In genomic region chr7:45892407-45893035, GRCh38 we compare ENCODE assay signal across 1 cellular context.
TF ChIP-seq lines count a peak whose summit lies in the region.

No MANE protein-coding gene starts in this region.

TF ChIP-seq in HepG2, 621 proteins besides CTCF, POLR2A, EP300 and RAD21 (continued from another document and continues in another):
- peak; percentile 31; the same call in 1 of the 2 replicates for TF ChIP-seq ZNF230 (CRISPR knock-in tag; IDR thresholded peaks at IDR 0.05)
- no peak; the same call in 1 of the 2 replicates for TF ChIP-seq ZSCAN30 (CRISPR knock-in tag; IDR thresholded peaks at IDR 0.05)
- TF ChIP-seq ZEB1 (IDR thresholded peaks at IDR 0.05; ENCODE audit: insufficient replicate concordance, low read depth) = no peak
- no peak for TF ChIP-seq PCBP2 (optimal IDR thresholded peaks at IDR 0.05; ENCODE audit: low read depth, low read length, poor library complexity, severe bottlenecking)
- TF ChIP-seq ZNF598 (CRISPR knock-in tag; IDR thresholded peaks at IDR 0.05; ENCODE audit: borderline replicate concordance) = no peak
- no peak for TF ChIP-seq PREB (CRISPR knock-in tag; IDR thresholded peaks at IDR 0.05)
- no peak for TF ChIP-seq NFATC3 (CRISPR knock-in tag; IDR thresholded peaks at IDR 0.05)
- no peak for TF ChIP-seq PHF5A (CRISPR knock-in tag; IDR thresholded peaks at IDR 0.05; ENCODE audit: low read depth, unreplicated experiment)
- TF ChIP-seq ZNF264 (CRISPR knock-in tag; IDR thresholded peaks at IDR 0.05) = peak; percentile 74; the same call in 1 of the 2 replicates
- peak; percentile 92 for TF ChIP-seq ETS1 (CRISPR knock-in tag; IDR thresholded peaks at IDR 0.05)
- TF ChIP-seq ADNP (CRISPR knock-in tag; IDR thresholded peaks at IDR 0.05) = no peak
- TF ChIP-seq U2AF1 (optimal IDR thresholded peaks at IDR 0.05; ENCODE audit: low read depth, low read length) = no peak
- TF ChIP-seq PRMT3 (CRISPR knock-in tag; IDR thresholded peaks at IDR 0.05; ENCODE audit: borderline replicate concordance, low read depth) = peak; percentile 86
- peak; percentile 39; the same call in 1 of the 2 replicates for TF ChIP-seq STAT6 (CRISPR knock-in tag; IDR thresholded peaks at IDR 0.05; ENCODE audit: borderline replicate concordance)
- TF ChIP-seq ZNF766 (CRISPR knock-in tag; IDR thresholded peaks at IDR 0.05; ENCODE audit: borderline replicate concordance) = peak; percentile 92; the same call in 1 of the 2 replicates
- TF ChIP-seq ZNF512 (CRISPR knock-in tag; IDR thresholded peaks at IDR 0.05) = no peak
- no peak for TF ChIP-seq HES4 (CRISPR knock-in tag; IDR thresholded peaks at IDR 0.05; ENCODE audit: borderline replicate concordance)
- TF ChIP-seq HNRNPLL (IDR thresholded peaks at IDR 0.05; ENCODE audit: low read depth, low read length, poor library complexity, severe bottlenecking) = no peak
- no peak for TF ChIP-seq MZF1 (CRISPR knock-in tag; IDR thresholded peaks at IDR 0.05; ENCODE audit: borderline replicate concordance)
- 0 out of 2 replicates have a peak, but pooled peaks have one; percentile 25 for TF ChIP-seq ZNF775 (CRISPR knock-in tag; IDR thresholded peaks at IDR 0.05; ENCODE audit: borderline replicate concordance)
- TF ChIP-seq ZNF543 (CRISPR knock-in tag; IDR thresholded peaks at IDR 0.05) = no peak; the same call in 1 of the 2 replicates
- TF ChIP-seq AKAP8 (CRISPR knock-in tag; IDR thresholded peaks at IDR 0.05) = peak; percentile 86; the same call in 1 of the 2 replicates
- TF ChIP-seq GABPA (IDR thresholded peaks at IDR 0.05; ENCODE audit: low read depth, low read length) = no peak
- no peak for TF ChIP-seq GABPA (CRISPR knock-in tag; IDR thresholded peaks at IDR 0.05; ENCODE audit: low read depth)
- TF ChIP-seq MED13 (CRISPR knock-in tag; IDR thresholded peaks at IDR 0.05) = no peak
- TF ChIP-seq ZNF580 (CRISPR knock-in tag; IDR thresholded peaks at IDR 0.05; ENCODE audit: borderline replicate concordance, low read depth) = peak; percentile 48; the same call in 1 of the 2 replicates
- no peak for TF ChIP-seq SRSF1 (optimal IDR thresholded peaks at IDR 0.05; ENCODE audit: low read depth, low read length)
- 0 out of 2 replicates have a peak, but pooled peaks have one; percentile 70 for TF ChIP-seq TRAFD1 (CRISPR knock-in tag; IDR thresholded peaks at IDR 0.05; ENCODE audit: borderline replicate concordance)
- TF ChIP-seq ZNF160 (CRISPR knock-in tag; IDR thresholded peaks at IDR 0.05) = peak; percentile 77; the same call in 1 of the 2 replicates
- peak; percentile 87 for TF ChIP-seq RBFOX2 (IDR thresholded peaks at IDR 0.05; ENCODE audit: low read depth, low read length)
- no peak for TF ChIP-seq ZNF713 (CRISPR knock-in tag; IDR thresholded peaks at IDR 0.05)
- 0 out of 2 replicates have a peak, but pooled peaks have one; percentile 21 for TF ChIP-seq ZNF44 (CRISPR knock-in tag; IDR thresholded peaks at IDR 0.05)
- TF ChIP-seq ZSCAN12 (CRISPR knock-in tag; IDR thresholded peaks at IDR 0.05) = peak; percentile 94
- TF ChIP-seq KDM6A (CRISPR knock-in tag; IDR thresholded peaks at IDR 0.05; ENCODE audit: low read depth) = 0 out of 2 replicates have a peak, but pooled peaks have one; percentile 10
- TF ChIP-seq FOXM1 (CRISPR knock-in tag; IDR thresholded peaks at IDR 0.05) = peak; percentile 62; the same call in 1 of the 2 replicates
- no peak for TF ChIP-seq MAFF (IDR thresholded peaks at IDR 0.05; ENCODE audit: low read depth, low read length)
- no peak for TF ChIP-seq ZNF451 (CRISPR knock-in tag; IDR thresholded peaks at IDR 0.05)
- TF ChIP-seq ARID2 (CRISPR knock-in tag; IDR thresholded peaks at IDR 0.05; ENCODE audit: borderline replicate concordance) = no peak; the same call in 1 of the 2 replicates
- TF ChIP-seq ZSCAN20 (CRISPR knock-in tag; IDR thresholded peaks at IDR 0.05; ENCODE audit: borderline replicate concordance) = peak; percentile 93
- TF ChIP-seq ZFP36L2 (CRISPR knock-in tag; IDR thresholded peaks at IDR 0.05) = no peak
- no peak for TF ChIP-seq GMEB1 (CRISPR knock-in tag; IDR thresholded peaks at IDR 0.05; ENCODE audit: borderline replicate concordance)
- no peak for TF ChIP-seq DDIT3 (CRISPR knock-in tag; IDR thresholded peaks at IDR 0.05)
- no peak for TF ChIP-seq ZNF883 (CRISPR knock-in tag; IDR thresholded peaks at IDR 0.05; ENCODE audit: not compliant biosample characterization)
- no peak for TF ChIP-seq TIGD3 (CRISPR knock-in tag; IDR thresholded peaks at IDR 0.05; ENCODE audit: borderline replicate concordance)
- peak; percentile 59; the same call in 1 of the 2 replicates for TF ChIP-seq CERS6 (CRISPR knock-in tag; IDR thresholded peaks at IDR 0.05)
- peak; percentile 71; the same call in 1 of the 2 replicates for TF ChIP-seq NKX3-1 (CRISPR knock-in tag; IDR thresholded peaks at IDR 0.05)
- TF ChIP-seq ZNF562 (CRISPR knock-in tag; IDR thresholded peaks at IDR 0.05; ENCODE audit: borderline replicate concordance) = no peak
- peak; percentile 67; the same call in 1 of the 2 replicates for TF ChIP-seq HOXA9 (CRISPR knock-in tag; IDR thresholded peaks at IDR 0.05; ENCODE audit: borderline replicate concordance)
